ENCODE assay signal across 9 cellular contexts in the genomic region with DNA sequence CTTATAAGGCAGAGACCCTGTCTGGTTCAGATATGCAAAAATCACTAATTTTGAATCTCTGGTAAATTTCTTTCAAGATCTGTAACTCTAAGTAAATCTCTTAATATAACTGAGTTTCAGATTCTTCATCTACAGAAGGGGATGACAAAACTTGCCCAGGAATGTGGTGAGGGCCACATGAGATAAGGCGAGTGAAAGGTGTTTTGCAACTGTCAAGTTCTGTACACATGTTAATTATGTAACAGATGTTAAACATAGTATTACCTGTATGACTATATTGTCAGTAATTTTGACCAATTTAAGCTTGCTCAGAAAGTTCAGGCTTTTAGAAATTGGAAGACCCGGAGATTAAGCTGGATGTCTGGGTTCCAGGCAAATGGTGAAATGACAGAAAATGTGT. TPM values are rescaled to one million over a fixed set of nuclear protein-coding genes. Genes with fewer than 3 reads are reported as not detected.
DNase-seq lines count a peak whose midpoint lies in the region; TF ChIP-seq lines count a peak whose summit lies in the region.
"Had no signal": no experiment of that assay in that cellular context is flagged by ENCODE, and none has a peak within 500 bp of the region (broad histone marks: within the 10 kb centered on the region; RNA-seq: fewer than 3 reads in every experiment).

No MANE protein-coding gene starts in this region.

- no peak overlapping the region for H3K4ac ChIP-seq in neuronal stem cell (ENCODE audit: low read length)

- no peaks in the 10 kb centered on the region for H3K79me1 ChIP-seq in neuronal stem cell (ENCODE audit: low read depth, low read length)

- H2BK12ac ChIP-seq in neuronal stem cell (ENCODE audit: low read length), result no peak overlapping the region

- H3K9ac ChIP-seq in neuronal stem cell (ENCODE audit: low read depth, low read length, poor library complexity), result no peak overlapping the region

- H3K23ac ChIP-seq in neuronal stem cell (ENCODE audit: low read depth, low read length, poor library complexity), result no peak overlapping the region

- H2AK5ac ChIP-seq in neuronal stem cell (ENCODE audit: low read depth, low read length), result no peak overlapping the region

- H2BK120ac ChIP-seq in neuronal stem cell (ENCODE audit: low read depth, low read length), result no peak overlapping the region

- DNase-seq in SJSA1 (ENCODE audit: low read depth in 1 of 2, low spot score in 2 of 2) (no peak), fibroblast of mammary gland (ENCODE audit: low read depth) (no peak), neuronal stem cell (ENCODE audit: low spot score) (no peak), DMS 273 (lab: John Stamatoyannopoulos, UW; ENCODE audit: unreplicated experiment) (no peak), amygdala (lab: John Stamatoyannopoulos, UW) (no peak), GM19240 (ENCODE audit: insufficient read length, low spot score) (no peak), posterior cingulate gyrus (no peak)

- no CpG with 5 or more reads among the region's 2 CpGs for WGBS in neuronal stem cell (ENCODE audit: extremely low coverage in 2 of 2, insufficient read length in 2 of 2, insufficient replicate concordance in 1 of 2), 2 donors

- no peak overlapping the region for H3K18ac ChIP-seq in neuronal stem cell (ENCODE audit: low read length)

- no peak overlapping the region for H3K14ac ChIP-seq in neuronal stem cell (ENCODE audit: low read length)

- H3K4me1 ChIP-seq in ACC112 (ENCODE audit: control insufficient read depth, insufficient read depth, low read length, unreplicated experiment), result peaks cover 15% of the 10 kb centered on the region
- H3K4me1 ChIP-seq in SJSA1 (replicated peaks), result peaks cover 15% of the 10 kb centered on the region
- H3K4me1 ChIP-seq in neuronal stem cell (ENCODE audit: control insufficient read depth in 2 of 2, insufficient read depth in 1 of 2, low read depth in 1 of 2, low read length in 2 of 2), result peaks cover 0 to 1% of the 10 kb centered on the region in 2 donors

- H3K27me3 ChIP-seq in ACC112 (ENCODE audit: insufficient read depth, low read length) (no peaks in the 10 kb centered on the region), SJSA1 (replicated peaks) (no peaks in the 10 kb centered on the region), neuronal stem cell (ENCODE audit: control insufficient read depth in 3 of 3, insufficient read depth in 3 of 3, low read depth in 1 of 3, low read length in 3 of 3) (peaks cover 0 to 49% (median 0%) of the 10 kb centered on the region in 3 experiments)

- H4K8ac ChIP-seq in neuronal stem cell (ENCODE audit: low read depth, low read length), result no peak overlapping the region

- H3K4me2 ChIP-seq in neuronal stem cell (ENCODE audit: insufficient read depth, low read length, poor library complexity, severe bottlenecking), result no peak overlapping the region

- peak overlapping the region; percentile 89 for H3K4me3 ChIP-seq in ACC112 (ENCODE audit: low read depth, low read length)
- peak overlapping the region; percentile 86 for H3K4me3 ChIP-seq in SJSA1
- peak overlapping the region; percentile 51 for H3K4me3 ChIP-seq in fibroblast of mammary gland (ENCODE audit: control insufficient read depth, low read depth, low read length)
- H3K4me3 ChIP-seq in neuronal stem cell (ENCODE audit: low read length in 2 of 2), result no peak overlapping the region

- H2BK15ac ChIP-seq in neuronal stem cell (ENCODE audit: low read length), result no peak overlapping the region

- H3K79me2 ChIP-seq in ACC112 (ENCODE audit: control insufficient read depth, insufficient read depth, low read length, unreplicated experiment), result no peaks in the 10 kb centered on the region

- H2AFZ ChIP-seq in ACC112 (ENCODE audit: low read length, unreplicated experiment) (peak overlapping the region; percentile 98), neuronal stem cell (ENCODE audit: low read length) (peak overlapping the region; percentile 100)

- H3K9me3 ChIP-seq in SJSA1 (replicated peaks), result no peaks in the 10 kb centered on the region
- no peaks in the 10 kb centered on the region for H3K9me3 ChIP-seq in neuronal stem cell (replicated peaks in 1 of 2; ENCODE audit: control insufficient read depth in 2 of 2, insufficient read depth in 1 of 2, low read depth in 1 of 2, low read length in 2 of 2)

- intact Hi-C loops in posterior cingulate gyrus (cut with DNase I), result no loop called here

- no peak overlapping the region for H2BK5ac ChIP-seq in neuronal stem cell (ENCODE audit: low read length)

- H4K91ac ChIP-seq in neuronal stem cell (ENCODE audit: low read depth, low read length, poor library complexity), result no peak overlapping the region

- no peaks in the 10 kb centered on the region for H3K36me3 ChIP-seq in ACC112 (ENCODE audit: insufficient read depth, low read length)
- H3K36me3 ChIP-seq in SJSA1, result peaks cover 2% of the 10 kb centered on the region; the same call in 1 of the 2 replicates
- H3K36me3 ChIP-seq in neuronal stem cell (replicated peaks in 1 of 2; ENCODE audit: control insufficient read depth in 2 of 2, insufficient read depth in 2 of 2, low read length in 2 of 2), result no peaks in the 10 kb centered on the region

- TF ChIP-seq CTCF in fibroblast of mammary gland (conservative IDR thresholded peaks at IDR 0.05; ENCODE audit: control insufficient read depth, insufficient read depth, low read depth, low read length), result no peak

- H3K27ac ChIP-seq in ACC112 (ENCODE audit: low read depth, low read length) (no peak overlapping the region), SJSA1 (no peak overlapping the region), neuronal stem cell (replicated peaks; ENCODE audit: low read length) (no peak overlapping the region)
- H3K27ac ChIP-seq: VCaP had no signal

RNA-seq across cellular contexts. Expression of a gene that starts 0.5 kb away (rescaled TPM):
- 13.3 and 13.5 TPM in 2 replicates for total RNA-seq in SJSA1 (2014; rRNA removed; shearing (Covaris generic))
- 2.9 TPM for polyA plus RNA-seq in neuronal stem cell (2013, experiment 1 of 2)
- polyA plus RNA-seq in neuronal stem cell (2013, experiment 2 of 2), result 3.2 TPM

Comparison
In these comparisons a context has a peak if more than half of its experiments do, and no peak if none do; other contexts are left out.
1. H3K4me3 ChIP-seq: peak in ACC112 (single experiment), SJSA1 (single experiment) and fibroblast of mammary gland (single experiment); none in neuronal stem cell (0 of 2).